Comparison of ENCODE assay signal across 13 cellular contexts in the genomic region with DNA sequence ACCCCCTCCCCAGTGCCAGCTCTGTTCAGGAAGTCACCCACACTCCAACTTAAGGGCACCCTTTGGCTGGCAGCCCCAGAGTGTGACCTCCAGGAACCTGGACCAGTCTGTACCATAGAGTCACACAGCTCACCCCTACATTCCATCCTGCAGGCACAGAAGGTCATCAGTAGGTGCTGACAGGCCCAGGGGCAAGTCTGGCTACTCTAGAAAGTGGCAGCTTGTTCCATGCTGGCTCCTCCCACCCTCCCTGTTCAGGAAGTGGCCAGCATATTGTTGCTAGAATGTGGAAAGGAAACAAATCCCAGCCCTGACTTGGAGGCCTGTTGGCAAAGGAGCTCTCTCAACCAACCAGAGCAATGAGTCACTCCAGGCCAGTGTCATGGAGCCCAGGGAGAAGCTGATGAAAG. TPM values are rescaled to one million over a fixed set of nuclear protein-coding genes. Genes with fewer than 3 reads are reported as not detected.
A peak's percentile ranks its signal among the peaks of the same experiment; 100 is the strongest.
DNase-seq lines count a peak whose midpoint lies in the region; ATAC-seq and TF ChIP-seq lines count a peak whose summit lies in the region.
"Had no signal": no experiment of that assay in that cellular context is flagged by ENCODE, and none has a peak within 500 bp of the region (broad histone marks: within the 10 kb centered on the region; RNA-seq: fewer than 3 reads in every experiment).

No MANE protein-coding gene starts in this region.

- no TSS peak for BruUV-seq in IMR-90 (replicated peaks; lab: Mats Ljungman, UMichigan)

- in situ Hi-C loops in IMR-90 (cut with MboI; ENCODE audit: low sequenced_read_pairs), result no loop called here

- peak overlapping the region; percentile 30; the same call in 1 of the 2 replicates for H3K27ac ChIP-seq in IMR-90 (ENCODE audit: insufficient read depth, low read length)

- peak overlapping the region; percentile 71 for H2BK120ac ChIP-seq in IMR-90 (ENCODE audit: low read depth, low read length)

- CTCF ChIA-PET in IMR-90 (lab: Yijun Ruan, JAX), result no interaction called here

- ATAC-seq in IMR-90 (ENCODE audit: low read depth), result peak; percentile 43

- peak overlapping the region; percentile 53 for H2AK9ac ChIP-seq in IMR-90 (replicated peaks; ENCODE audit: low read depth, low read length, poor library complexity)

- peak overlapping the region; percentile 83 for H4K5ac ChIP-seq in IMR-90 (ENCODE audit: low read depth, low read length)

- no peak overlapping the region for H3K56ac ChIP-seq in IMR-90 (ENCODE audit: extremely low read depth, insufficient read depth, low read length)

- dilution Hi-C loops in IMR-90 (cut with HindIII; ENCODE audit: low sequenced_read_pairs, unreplicated experiment), result no loop called here

- H3K9ac ChIP-seq in IMR-90 (ENCODE audit: low read depth, low read length), result no peak overlapping the region

- no peak for TF ChIP-seq RAD21 in IMR-90 (IDR thresholded peaks at IDR 0.05; ENCODE audit: low read length)

- H4K8ac ChIP-seq in IMR-90 (ENCODE audit: low read depth in 2 of 2, low read length in 2 of 2), result peak overlapping the region; percentile 73 to 90; a peak in 3 of 4 replicates

- H3K4me2 ChIP-seq in IMR-90 (ENCODE audit: low read depth, low read length), result no peak overlapping the region

- peak overlapping the region; percentile 38; the same call in 1 of the 2 replicates for H3K18ac ChIP-seq in IMR-90 (ENCODE audit: low read depth, low read length)

- no peaks in the 10 kb centered on the region; the same call in 1 of the 2 replicates for H3K27me3 ChIP-seq in IMR-90 (ENCODE audit: control insufficient read depth, insufficient read depth, low read length)

- peak overlapping the region; percentile 52 for H2BK5ac ChIP-seq in IMR-90 (ENCODE audit: low read depth, low read length, poor library complexity, severe bottlenecking)

- H2AFZ ChIP-seq in IMR-90 (replicated peaks; ENCODE audit: low read length, poor library complexity), result peak overlapping the region; percentile 92

- peak overlapping the region; percentile 6; the same call in 1 of the 2 replicates for H3K23ac ChIP-seq in IMR-90 (ENCODE audit: low read depth, low read length)

- peak overlapping the region; percentile 75 for H3K4ac ChIP-seq in IMR-90 (ENCODE audit: low read depth, low read length)

- no peak overlapping the region for H2BK15ac ChIP-seq in IMR-90 (ENCODE audit: low read depth, low read length)

- peak; percentile 51 for DNase-seq in AG09319 (ENCODE audit: extremely low read depth, low read depth)
- DNase-seq in IMR-90, result peak; percentile 83
- DNase-seq in amniotic stem cell (lab: John Stamatoyannopoulos, UW), result peak; percentile 11
- peak; percentile 93 for DNase-seq in islet precursor cell
- no peak for DNase-seq in activated naive CD4-positive, alpha-beta T cell treated with Interleukin-2 at 50 U/mL for 16 hours
- DNase-seq in globus pallidus (ENCODE audit: low spot score), result no peak
- no peak for DNase-seq in NCI-H69 (lab: John Stamatoyannopoulos, UW)
- DNase-seq in HuH-7.5 (ENCODE audit: low spot score), result no peak
- DNase-seq: activated T-cell treated with anti-CD3 and anti-CD28 coated beads, Interleukin-2, amount 50 U/mL, for 24 hours; COR-L47; NCI-H1436; T-helper 1 cell had no signal

- H3K79me1 ChIP-seq in IMR-90 (ENCODE audit: low read depth in 1 of 2, low read length in 2 of 2), result peaks cover 3% of the 10 kb centered on the region in 2 experiments; a peak in 1 of 4 replicates

- no peaks in the 10 kb centered on the region for H3K36me3 ChIP-seq in IMR-90 (ENCODE audit: control insufficient read depth, insufficient read depth, low read length)

- H3K4me3 ChIP-seq in IMR-90 (ENCODE audit: insufficient read depth, low read depth, low read length), result no peak overlapping the region

- no peaks in the 10 kb centered on the region for H3K9me3 ChIP-seq in IMR-90 (ENCODE audit: control insufficient read depth, insufficient read depth, low read length)

- intact Hi-C loops in IMR-90 (cut with micrococcal nuclease), result no loop called here

- H2BK20ac ChIP-seq in IMR-90 (ENCODE audit: low read depth, low read length), result peak overlapping the region; percentile 72

- peaks cover 6% of the 10 kb centered on the region; the same call in 1 of the 2 replicates for H3K4me1 ChIP-seq in IMR-90 (ENCODE audit: control insufficient read depth, insufficient read depth, low read length)

- no peak for TF ChIP-seq POLR2A in IMR-90 (IDR thresholded peaks at IDR 0.05; ENCODE audit: low read depth, low read length)

- TF ChIP-seq CTCF in AG09319 (IDR thresholded peaks at IDR 0.05; ENCODE audit: low read depth, low read length) (no peak), IMR-90 (conservative IDR thresholded peaks at IDR 0.05; ENCODE audit: low read depth, low read length) (no peak)

- H2AK5ac ChIP-seq in IMR-90 (ENCODE audit: low read depth, low read length), result no peak overlapping the region

- no peaks in the 10 kb centered on the region for H3K9me1 ChIP-seq in IMR-90 (ENCODE audit: insufficient read depth, low read length)

- peak overlapping the region; percentile 67 for H4K91ac ChIP-seq in IMR-90 (ENCODE audit: insufficient read depth, low read depth, low read length)

- peaks cover 5% of the 10 kb centered on the region; the same call in 1 of the 2 replicates for H4K20me1 ChIP-seq in IMR-90 (ENCODE audit: insufficient read depth, low read length)

- POLR2A ChIA-PET in IMR-90 (lab: Charles Lee; ENCODE audit: unreplicated experiment), result interaction anchor here (0.6 kb wide), 1 partner anchor 25 kb away, joined by 3 read pairs; no protein-coding TSS in a partner anchor

- H3K14ac ChIP-seq in IMR-90 (replicated peaks; ENCODE audit: low read depth, low read length), result peak overlapping the region; percentile 61; the same call in 1 of the 2 replicates

TF ChIP-seq in IMR-90, 13 proteins besides CTCF, POLR2A, EP300 and RAD21:
- TF ChIP-seq MAZ (IDR thresholded peaks at IDR 0.05; ENCODE audit: borderline replicate concordance, low read depth, low read length), result no peak
- TF ChIP-seq MXI1 (IDR thresholded peaks at IDR 0.05; ENCODE audit: borderline replicate concordance, low read depth, low read length), result no peak
- no peak for TF ChIP-seq MAFK (IDR thresholded peaks at IDR 0.05; ENCODE audit: low read depth, low read length)
- no peak for TF ChIP-seq RFX5 (IDR thresholded peaks at IDR 0.05; ENCODE audit: low read depth, low read length)
- no peak for TF ChIP-seq RCOR1 (IDR thresholded peaks at IDR 0.05; ENCODE audit: insufficient replicate concordance, low read length)
- TF ChIP-seq SMC3 (IDR thresholded peaks at IDR 0.05; ENCODE audit: low read depth, low read length), result no peak
TF ChIP-seq in IMR-90: peak in this region for 0.

RNA-seq across cellular contexts. Expression of a gene that starts 3.2 kb away (rescaled TPM):
- 188 and 202 TPM in 2 replicates for total RNA-seq in IMR-90 (2012; rRNA removed)
- 55.6 and 62.2 TPM in 2 replicates for polyA plus RNA-seq in IMR-90 (2012; rRNA removed)
- 15.8 and 24.1 TPM in 2 replicates for polyA plus RNA-seq in IMR-90 (2012; cell fraction: cytosol; rRNA removed)
- 6.4 and 33.7 TPM in 2 replicates for polyA plus RNA-seq in IMR-90 (2012; cell fraction: nucleus; rRNA removed; ENCODE audit: low replicate concordance)

RNA-seq across cellular contexts. Expression of a gene that starts 12.5 kb away (rescaled TPM):
- total RNA-seq in IMR-90 (2012; rRNA removed), result not detected in 2 replicates
- polyA plus RNA-seq in IMR-90 (2012; rRNA removed), result not detected in 2 replicates
- polyA plus RNA-seq in IMR-90 (2012; cell fraction: cytosol; rRNA removed), result not detected in 2 replicates
- not detected in 2 replicates for polyA plus RNA-seq in IMR-90 (2012; cell fraction: nucleus; rRNA removed; ENCODE audit: low replicate concordance)
- total RNA-seq: mononuclear cell had no signal

Comparison
In these comparisons a context has a peak if more than half of its experiments do, and no peak if none do; other contexts are left out.
1. DNase-seq: peak in AG09319 (single experiment), IMR-90 (single experiment), amniotic stem cell (single experiment) and islet precursor cell (single experiment); none in activated naive CD4-positive, alpha-beta T cell treated with Interleukin-2 at 50 U/mL for 16 hours (single experiment), globus pallidus (single experiment), NCI-H69 (single experiment) and HuH-7.5 (single experiment).